9 cellular contexts compared by ENCODE assay signal in genomic region chr12:57452937-57453509, GRCh38. TPM values are rescaled to one million over a fixed set of nuclear protein-coding genes. Genes with fewer than 3 reads are reported as not detected.
DNase-seq lines count a peak whose midpoint lies in the region; ATAC-seq and TF ChIP-seq lines count a peak whose summit lies in the region.
"Had no signal": no experiment of that assay in that cellular context is flagged by ENCODE, and none has a peak within 500 bp of the region (broad histone marks: within the 10 kb centered on the region; RNA-seq: fewer than 3 reads in every experiment).

No MANE protein-coding gene starts in this region.

- H3K27ac ChIP-seq in adrenal gland (no peak overlapping the region), left ventricle myocardium inferior (replicated peaks) (peak overlapping the region; percentile 91)

- H3K27me3 ChIP-seq in adrenal gland (no peaks in the 10 kb centered on the region), left ventricle myocardium inferior (ENCODE audit: low read depth) (no peaks in the 10 kb centered on the region)

- no peak for TF ChIP-seq POLR2A in adrenal gland (IDR thresholded peaks at IDR 0.05)

- H3K4me1 ChIP-seq in adrenal gland (replicated peaks in 1 of 2) (no peaks in the 10 kb centered on the region), left ventricle myocardium inferior (peaks cover 18% of the 10 kb centered on the region)

- DNase-seq in SIG-M5 treated with dmso at 0.1 percent for 504 hours (lab: John Stamatoyannopoulos, UW; ENCODE audit: unreplicated experiment) (peak; percentile 65), SIG-M5 (lab: John Stamatoyannopoulos, UW) (no peak), HUDEP-2 (lab: John Stamatoyannopoulos, UW; ENCODE audit: unreplicated experiment in 76 of 76) (peak in 49 of 76 experiments; percentile 3 to 73 (median 46)), OCI-M1 (lab: John Stamatoyannopoulos, UW) (peak; percentile 92), adrenal gland (peak; percentile 75 to 93 (median 84)), left ventricle myocardium inferior (peak; percentile 80), progenitor cell of endocrine pancreas (ENCODE audit: low spot score, unreplicated experiment) (peak; percentile 70)

- H3K4me3 ChIP-seq in adrenal gland (no peak overlapping the region), left ventricle myocardium inferior (peak overlapping the region; percentile 45)

- intact Hi-C loops in adrenal gland (cut with DNase I) (loop anchor here (2.0 to 5.0 kb wide), 4 partner anchors 146 to 241 kb away; no protein-coding TSS in a partner anchor), left ventricle myocardium inferior (cut with micrococcal nuclease) (no loop called here)

- peaks cover 25% of the 10 kb centered on the region for H3K27me3 Mint-ChIP-seq in progenitor cell of endocrine pancreas

- H3K9me3 Mint-ChIP-seq in progenitor cell of endocrine pancreas (ENCODE audit: low read depth) = no peaks in the 10 kb centered on the region
- H3K9me3 Mint-ChIP-seq: dendritic cell treated with granulocyte-macrophage colony-stimulating factor and Interleukin-4, amounts not matched to agents 40 ng/mL and 50 ng/mL, for 4 days had no signal

- H3K4me1 Mint-ChIP-seq in progenitor cell of endocrine pancreas (ENCODE audit: low read depth) = peaks cover 7% of the 10 kb centered on the region

- H3K36me3 ChIP-seq in adrenal gland (replicated peaks in 1 of 2) (no peaks in the 10 kb centered on the region), left ventricle myocardium inferior (no peaks in the 10 kb centered on the region)

- H3K36me3 Mint-ChIP-seq in progenitor cell of endocrine pancreas (ENCODE audit: insufficient read depth) = no peaks in the 10 kb centered on the region

- TF ChIP-seq CTCF in adrenal gland (IDR thresholded peaks at IDR 0.05) (peak; percentile 83 to 96 (median 92)), left ventricle myocardium inferior (IDR thresholded peaks at IDR 0.05; ENCODE audit: borderline replicate concordance) (peak; percentile 96), progenitor cell of endocrine pancreas (IDR thresholded peaks at IDR 0.05; ENCODE audit: unreplicated experiment) (peak; percentile 78)

- no peak for ATAC-seq in GM19023 (IDR thresholded peaks at IDR 0.05; ENCODE audit: unreplicated experiment)

- H3K27ac Mint-ChIP-seq in progenitor cell of endocrine pancreas = peak overlapping the region; percentile 5
- H3K27ac Mint-ChIP-seq: dendritic cell treated with granulocyte-macrophage colony-stimulating factor and Interleukin-4, amounts not matched to agents 40 ng/mL and 50 ng/mL, for 4 days had no signal

- H3K4me3 Mint-ChIP-seq in progenitor cell of endocrine pancreas (ENCODE audit: low read depth) = no peak overlapping the region
- H3K4me3 Mint-ChIP-seq: dendritic cell treated with granulocyte-macrophage colony-stimulating factor and Interleukin-4, amounts not matched to agents 40 ng/mL and 50 ng/mL, for 4 days had no signal

- 7 to 36% (median 16%) methylated on average over 4 to 7 of the region's 7 CpGs for WGBS in adrenal gland, 4 donors

- H3K9me3 ChIP-seq in adrenal gland (replicated peaks in 1 of 3) (no peaks in the 10 kb centered on the region), left ventricle myocardium inferior (replicated peaks) (no peaks in the 10 kb centered on the region)

RNA-seq across cellular contexts. Expression of gene INHBE, which starts 2.1 kb away (rescaled TPM):
- not detected for total RNA-seq in adrenal gland
- not detected for polyA plus RNA-seq in adrenal gland
- total RNA-seq in left ventricle myocardium inferior = not detected
- total RNA-seq in progenitor cell of endocrine pancreas = 1.2 and 2.0 TPM in 2 replicates

RNA-seq across cellular contexts. Expression of gene GLI1, which starts 6.6 kb away (rescaled TPM):
- total RNA-seq in adrenal gland = 1 to 10 TPM in 4 of 8 donors, under 1 TPM in 4; 0.30 to 2.8 (median 0.92) TPM
- polyA plus RNA-seq in adrenal gland = 1 to 10 TPM in 2 of 3 donors, under 1 TPM in 1; 0.44 to 7.2 (median 4.4) TPM
- total RNA-seq in left ventricle myocardium inferior = 0.93 TPM
- total RNA-seq in progenitor cell of endocrine pancreas = 0.89 and 0.91 TPM in 2 replicates

RNA-seq across cellular contexts. Expression of gene INHBC, which starts 18.4 kb away (rescaled TPM):
- total RNA-seq in adrenal gland (not detected), left ventricle myocardium inferior (not detected), progenitor cell of endocrine pancreas (0.16 TPM in 1 of 2 replicates, not detected in the other)
- polyA plus RNA-seq in adrenal gland = not detected

RNA-seq across cellular contexts. Expression of gene R3HDM2, which starts 22.2 kb away (rescaled TPM):
- 10 to 100 TPM; 27.7 to 91.9 (median 51.9) TPM for total RNA-seq in adrenal gland
- 10 to 100 TPM; 21.9 to 33.8 (median 32.4) TPM for polyA plus RNA-seq in adrenal gland
- total RNA-seq in left ventricle myocardium inferior = 63.1 TPM
- total RNA-seq in progenitor cell of endocrine pancreas = 85.9 and 86.8 TPM in 2 replicates

RNA-seq across cellular contexts. Expression of gene ARHGAP9, which starts 26.6 kb away (rescaled TPM):
- total RNA-seq in adrenal gland (10 to 100 TPM in 7 of 8 donors, 1 to 10 TPM in 1; 7.5 to 39.4 (median 16.8) TPM), left ventricle myocardium inferior (4.2 TPM), progenitor cell of endocrine pancreas (2.6 and 2.8 TPM in 2 replicates)
- polyA plus RNA-seq in adrenal gland = 10 to 100 TPM in 2 of 3 donors, 1 to 10 TPM in 1; 4.1 to 46.4 (median 19.4) TPM
